Comparison of ENCODE assay signal across 18 cellular contexts in the genomic region with DNA sequence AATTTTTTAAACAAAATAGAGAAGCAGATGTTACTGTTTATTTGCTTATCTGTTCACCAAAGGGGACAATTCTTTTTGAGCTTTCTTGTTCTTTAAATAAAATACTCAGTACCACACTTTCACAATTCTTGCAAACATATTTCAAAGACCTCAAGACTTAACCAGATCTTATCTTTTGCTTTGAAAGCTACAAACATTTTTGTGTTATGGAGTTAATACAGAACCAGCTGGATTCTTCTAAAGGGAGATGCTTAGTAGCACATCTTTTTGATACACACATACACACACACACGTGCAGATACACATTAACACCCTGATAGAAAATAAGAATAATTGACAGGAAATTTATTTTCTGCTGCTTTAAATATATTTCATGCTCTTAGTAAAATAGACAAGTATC.
"Had no signal": no experiment of that assay in that cellular context is flagged by ENCODE, and none has a peak within 500 bp of the region (broad histone marks: within the 10 kb centered on the region; RNA-seq: fewer than 3 reads in every experiment).

No MANE protein-coding gene starts in this region.

- H3K36me3 Mint-ChIP-seq: natural killer cell; stimulated activated naive B cell treated with anti-CD40 and anti-IgM and Interleukin-4, amounts not matched to agents 10 μg/mL and 1 μg/mL and 100 μg/mL, for 72 hours had no signal

- H3K27me3 ChIP-seq: esophagus muscularis mucosa, gastrocnemius medialis, heart right ventricle, ovary, right atrium auricular region, sigmoid colon had no signal

- H3K4me3 Mint-ChIP-seq: natural killer cell; neural crest cell; stimulated activated naive B cell treated with anti-CD40 and anti-IgM and Interleukin-4, amounts not matched to agents 10 μg/mL and 1 μg/mL and 100 μg/mL, for 72 hours had no signal

- H3K4me1 Mint-ChIP-seq: natural killer cell; neural crest cell; stimulated activated naive B cell treated with anti-CD40 and anti-IgM and Interleukin-4, amounts not matched to agents 10 μg/mL and 1 μg/mL and 100 μg/mL, for 72 hours had no signal

- H3K27ac ChIP-seq: epithelial cell of prostate, esophagus muscularis mucosa, gastrocnemius medialis, heart right ventricle, ovary, right atrium auricular region, sigmoid colon, skin epidermis had no signal

- H3K4me3 ChIP-seq: esophagus muscularis mucosa, gastrocnemius medialis, heart right ventricle, ovary, right atrium auricular region, sigmoid colon, skin epidermis had no signal

- H3K9me3 Mint-ChIP-seq: natural killer cell; stimulated activated naive B cell treated with anti-CD40 and anti-IgM and Interleukin-4, amounts not matched to agents 10 μg/mL and 1 μg/mL and 100 μg/mL, for 72 hours had no signal

- H3K4me1 ChIP-seq: esophagus muscularis mucosa, gastrocnemius medialis, heart right ventricle, right atrium auricular region, sigmoid colon had no signal

- H3K36me3 ChIP-seq: esophagus muscularis mucosa, gastrocnemius medialis, heart right ventricle, ovary, right atrium auricular region, sigmoid colon had no signal

- H3K27me3 Mint-ChIP-seq: stimulated activated naive B cell treated with anti-CD40 and anti-IgM and Interleukin-4, amounts not matched to agents 10 μg/mL and 1 μg/mL and 100 μg/mL, for 72 hours had no signal

- H3K27ac Mint-ChIP-seq: natural killer cell; stimulated activated naive B cell treated with anti-CD40 and anti-IgM and Interleukin-4, amounts not matched to agents 10 μg/mL and 1 μg/mL and 100 μg/mL, for 72 hours had no signal

- DNase-seq: effector memory CD4-positive, alpha-beta T cell; gastrocnemius medialis; heart right ventricle; islet precursor cell; mammary epithelial cell; natural killer cell; ovary; sigmoid colon; stimulated activated CD4-positive, alpha-beta T cell treated with anti-CD3 and anti-CD28 coated beads, Interleukin-2, amount 100 ng/mL, for 24 hours; stimulated activated CD4-positive, alpha-beta T cell treated with anti-CD3 and anti-CD28 coated beads, Interleukin-4, amount 100 ng/mL, for 4 hours; stimulated activated naive B cell treated with anti-CD40 and anti-IgM and Interleukin-4, amounts not matched to agents 10 μg/mL and 1 μg/mL and 100 μg/mL, for 72 hours; trophoblast cell had no signal

- ATAC-seq: gastrocnemius medialis; heart right ventricle; left lobe of liver; natural killer cell; stimulated activated naive B cell treated with anti-CD40 and anti-IgM and Interleukin-4, amounts not matched to agents 10 μg/mL and 1 μg/mL and 100 μg/mL, for 72 hours had no signal

- H3K9me3 ChIP-seq: esophagus muscularis mucosa, gastrocnemius medialis, heart right ventricle, ovary, right atrium auricular region, sigmoid colon had no signal
